ENCODE assay signal across 9 cellular contexts in the genomic region with DNA sequence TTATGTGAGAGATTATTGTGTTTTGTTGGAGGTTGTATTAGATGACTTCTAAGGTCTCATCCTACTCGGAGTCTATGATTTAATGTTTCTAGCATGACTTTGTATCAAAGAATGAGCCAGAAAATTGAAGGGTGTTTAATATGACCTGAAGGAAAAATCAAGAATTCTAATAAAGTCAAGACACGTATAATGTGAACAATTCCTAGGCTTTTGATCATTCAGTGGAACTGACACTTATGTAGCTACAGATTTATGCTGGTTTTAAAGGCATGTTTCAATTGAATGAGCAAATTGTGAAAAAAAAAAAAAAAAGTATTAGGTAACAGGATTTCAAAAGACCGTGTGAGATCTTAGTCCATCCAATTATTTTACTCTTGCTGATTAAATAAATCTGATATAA.
"Had no signal": no experiment of that assay in that cellular context is flagged by ENCODE, and none has a peak within 500 bp of the region (broad histone marks: within the 10 kb centered on the region; RNA-seq: fewer than 3 reads in every experiment).

No MANE protein-coding gene starts in this region.

- H3K4me3 ChIP-seq: GM23248, HAP-1 had no signal

- FAIRE-seq: HTR-8/SVneo had no signal

- H3K27ac Mint-ChIP-seq: HFFc6 had no signal

- H3K4me3 Mint-ChIP-seq: HFFc6 had no signal

- ATAC-seq: HCT116 had no signal

- DNase-seq: GM23248, GOT3, H7, HFFc6, IMR-90, KBM-7 had no signal
